In genomic region chr21:38487906-38488639, GRCh38 we compare ENCODE assay signal across 15 cellular contexts. TPM values are rescaled to one million over a fixed set of nuclear protein-coding genes. Genes with fewer than 3 reads are reported as not detected.
DNase-seq lines count a peak whose midpoint lies in the region; ATAC-seq, FAIRE-seq and TF ChIP-seq lines count a peak whose summit lies in the region.
"Had no signal": no experiment of that assay in that cellular context is flagged by ENCODE, and none has a peak within 500 bp of the region (broad histone marks: within the 10 kb centered on the region; RNA-seq: fewer than 3 reads in every experiment).

No MANE protein-coding gene starts in this region.

- H3K4me3 ChIP-seq in BLaER1 (peak overlapping the region; percentile 57), PC-3 (ENCODE audit: low read length) (peak overlapping the region; percentile 6; the same call in 1 of the 2 replicates), iPS-20b (ENCODE audit: low read length) (no peak overlapping the region), small intestine (ENCODE audit: low read depth in 1 of 2, low read length in 2 of 2) (no peak overlapping the region)
- H3K4me3 ChIP-seq: GM23248 had no signal

- peaks cover 4% of the 10 kb centered on the region for H3F3A ChIP-seq in PC-3 (ENCODE audit: low read length, unreplicated experiment)

- peak overlapping the region; percentile 79 for H3K9ac ChIP-seq in BLaER1
- no peak overlapping the region for H3K9ac ChIP-seq in PC-3 (ENCODE audit: low read length)
- H3K9ac ChIP-seq in iPS-20b (ENCODE audit: low read depth, low read length) = peak overlapping the region; percentile 76; the same call in 1 of the 2 replicates
- H3K9ac ChIP-seq: GM23248 had no signal

- H3K9me2 ChIP-seq in PC-3 (replicated peaks; ENCODE audit: low read length) = no peaks in the 10 kb centered on the region

- intact Hi-C loops in PC-3 (cut with micrococcal nuclease) = no loop called here

- H3K27ac ChIP-seq in BLaER1 (peak overlapping the region; percentile 95), PC-3 (ENCODE audit: low read length) (peak overlapping the region; percentile 73), iPS-20b (ENCODE audit: low read length) (peak overlapping the region; percentile 13), small intestine (ENCODE audit: low read depth in 1 of 2, low read length in 1 of 2) (no peak overlapping the region)
- H3K27ac ChIP-seq: GM23248 had no signal

- H3K27me3 ChIP-seq in BLaER1 (no peaks in the 10 kb centered on the region), PC-3 (ENCODE audit: low read length) (no peaks in the 10 kb centered on the region), iPS-20b (ENCODE audit: insufficient read depth, low read length) (no peaks in the 10 kb centered on the region), small intestine (ENCODE audit: control insufficient read depth in 2 of 2, insufficient read depth in 2 of 2, low read length in 2 of 2) (no peaks in the 10 kb centered on the region)

- H3K4me1 ChIP-seq in BLaER1 (peaks cover 98% of the 10 kb centered on the region), PC-3 (ENCODE audit: insufficient read depth, low read length) (peaks cover 51% of the 10 kb centered on the region), iPS-20b (ENCODE audit: insufficient read depth, low read length) (peaks cover 36% of the 10 kb centered on the region), small intestine (ENCODE audit: control insufficient read depth in 2 of 2, insufficient read depth in 1 of 2, low read depth in 1 of 2, low read length in 1 of 2) (no peaks in the 10 kb centered on the region)

- BruUV-seq in PC-3 (replicated peaks; lab: Mats Ljungman, UMichigan) = no TSS peak

- H2AFZ ChIP-seq in PC-3 (ENCODE audit: low read length) = no peak overlapping the region
- H2AFZ ChIP-seq: GM23248 had no signal

- 63 to 68% (median 64%) methylated on average over 10 of the region's 10 CpGs for WGBS in small intestine, 3 donors

- no peaks in the 10 kb centered on the region for H3K79me2 ChIP-seq in PC-3 (ENCODE audit: low read length)

- ATAC-seq in PC-3 (peak; percentile 41; the same call in 1 of the 2 replicates), HG03045 (IDR thresholded peaks at IDR 0.05; ENCODE audit: unreplicated experiment) (no peak), HG02763 (IDR thresholded peaks at IDR 0.05; ENCODE audit: unreplicated experiment) (no peak), GM21360 (IDR thresholded peaks at IDR 0.05; ENCODE audit: unreplicated experiment) (no peak)

- H3K9me3 ChIP-seq in BLaER1 (no peaks in the 10 kb centered on the region), PC-3 (ENCODE audit: low read length) (no peaks in the 10 kb centered on the region), iPS-20b (ENCODE audit: insufficient read depth, low read depth, low read length) (no peaks in the 10 kb centered on the region), small intestine (ENCODE audit: control insufficient read depth, low read depth) (no peaks in the 10 kb centered on the region)

- no peak for FAIRE-seq in small intestine (lab: Jason Lieb, UNC)

- H3K36me3 ChIP-seq in BLaER1 (peaks cover 33% of the 10 kb centered on the region), PC-3 (ENCODE audit: low read depth, low read length) (no peaks in the 10 kb centered on the region), iPS-20b (ENCODE audit: insufficient read depth, low read depth, low read length) (no peaks in the 10 kb centered on the region), small intestine (ENCODE audit: control insufficient read depth in 2 of 2, insufficient read depth in 2 of 2, low read length in 2 of 2) (no peaks in the 10 kb centered on the region)

- CTCF ChIA-PET in PC-3 (lab: Charles Lee) = no interaction called here

- POLR2A ChIA-PET in PC-3 (lab: Charles Lee; ENCODE audit: unreplicated experiment) = no interaction called here

- no peak for TF ChIP-seq CTCF in PC-3 (conservative IDR thresholded peaks at IDR 0.05; ENCODE audit: low read depth, low read length)

- H3K4me2 ChIP-seq in BLaER1 = peak overlapping the region; percentile 79
- H3K4me2 ChIP-seq in PC-3 (ENCODE audit: low read length) = peak overlapping the region; percentile 59

- H4K20me1 ChIP-seq in BLaER1 (peaks cover 6% of the 10 kb centered on the region; the same call in 1 of the 2 replicates), PC-3 (ENCODE audit: low read length) (no peaks in the 10 kb centered on the region)

- peak; percentile 94 for DNase-seq in NCI-H1417 treated with DMSO at 0.1 percent for 48 hours (lab: John Stamatoyannopoulos, UW)
- peak; percentile 61 for DNase-seq in PC-3
- DNase-seq in small intestine = no peak
- DNase-seq: activated CD4-positive, CD25-positive, alpha-beta regulatory T cell; activated T-cell treated with anti-CD3 and anti-CD28 coated beads, Interleukin-2, amount 50 U/mL, for 1 hour; GM23248; left ventricle myocardium superior; NCI-H2227 treated with DMSO at 0.1 percent for 48 hours had no signal

RNA-seq across cellular contexts. Expression of gene ERG, which starts 10.2 kb away (rescaled TPM):
- not detected in 2 replicates for total RNA-seq in PC-3 (2014; rRNA removed)
- polyA plus RNA-seq in small intestine = 10 to 100 TPM in 1 of 3 donors, 1 to 10 TPM in 1, under 1 TPM in 1; 0.22 to 10.8 (median 2.4) TPM
- total RNA-seq: A673, SK-MEL-5 had no signal

Comparison
In these comparisons a context has a peak if more than half of its experiments do, and no peak if none do; other contexts are left out.
1. H3K27ac ChIP-seq: peak in BLaER1 (single experiment), PC-3 (single experiment) and iPS-20b (single experiment); none in small intestine (0 of 2).
2. H3K4me3 ChIP-seq: peak in BLaER1 (single experiment) and PC-3 (single experiment); none in iPS-20b (single experiment) and small intestine (0 of 2).